Comparison of ENCODE assay signal across 29 cellular contexts in the genomic region with DNA sequence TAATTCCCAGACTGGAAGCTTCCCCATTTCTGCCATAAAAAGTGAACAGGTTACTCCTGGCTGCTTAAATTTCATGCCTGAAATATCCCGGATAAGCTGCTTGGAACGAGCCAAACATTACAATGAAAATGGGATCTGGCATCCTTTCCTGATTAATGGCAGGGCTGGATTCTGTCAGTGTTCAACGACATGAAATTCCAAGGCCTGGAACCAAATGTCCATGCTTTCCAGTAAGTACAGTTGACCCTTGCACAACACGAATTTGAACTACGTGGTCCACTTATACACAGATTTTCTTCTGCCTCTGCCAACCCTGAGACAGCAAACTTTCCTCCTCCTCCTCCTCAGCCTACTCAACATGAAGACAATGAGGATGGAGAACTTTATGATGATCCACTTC.
A peak's percentile ranks its signal among the peaks of the same experiment; 100 is the strongest.
DNase-seq lines count a peak whose midpoint lies in the region; ATAC-seq and TF ChIP-seq lines count a peak whose summit lies in the region.
"Had no signal": no experiment of that assay in that cellular context is flagged by ENCODE, and none has a peak within 500 bp of the region (broad histone marks: within the 10 kb centered on the region; RNA-seq: fewer than 3 reads in every experiment).

No MANE protein-coding gene starts in this region.

- DNase-seq in AG10803 (ENCODE audit: low read depth) (peak; percentile 81), adrenal gland (peak in 4 of 7 donors; percentile 36 to 63 (median 50)), fibroblast of villous mesenchyme (ENCODE audit: low read depth) (peak; percentile 59), sigmoid colon (no peak)
- no peak for DNase-seq in activated naive CD4-positive, alpha-beta T cell (lab: John Stamatoyannopoulos, UW)
- DNase-seq in activated CD8-positive, alpha-beta memory T cell treated with anti-CD3 and anti-CD28 coated beads, Interleukin-2, amount 10 ng/mL, durations not matched to agents 7 days and 5 days: no peak
- DNase-seq: activated CD4-positive, alpha-beta memory T cell treated with anti-CD3 and anti-CD28 coated beads for 36 hours; activated CD8-positive, alpha-beta memory T cell treated with anti-CD3 and anti-CD28 coated beads, Interleukin-2, amount 50 U/mL, for 48 hours; anterior cingulate cortex; central memory CD4-positive, alpha-beta T cell; DMS53; esophagus squamous epithelium; KG1; kidney; MM.1S; NCI-H2029; NCI-H526 treated with DMSO at 0.1 percent for 48 hours; ovary; retina; stimulated activated CD4-positive, alpha-beta T cell treated with anti-CD3 and anti-CD28 coated beads, Interleukin-4, amount 100 ng/mL, for 4 hours had no signal

- TF ChIP-seq CTCF in AG10803 (conservative IDR thresholded peaks at IDR 0.05; ENCODE audit: low read length) (no peak), adrenal gland (IDR thresholded peaks at IDR 0.05) (no peak), fibroblast of villous mesenchyme (IDR thresholded peaks at IDR 0.05; ENCODE audit: insufficient read depth, low read depth, low read length) (no peak), sigmoid colon (IDR thresholded peaks at IDR 0.05) (no peak)

- H3K4me3 ChIP-seq in AG10803 (ENCODE audit: low read length) (no peak overlapping the region), adrenal gland (no peak overlapping the region), fibroblast of villous mesenchyme (ENCODE audit: low read depth, low read length) (no peak overlapping the region), sigmoid colon (no peak overlapping the region)
- H3K4me3 ChIP-seq: BLaER1, esophagus squamous epithelium, lung, ovary, SJSA1 had no signal

- no peaks in the 10 kb centered on the region for H3K27me3 Mint-ChIP-seq in activated CD8-positive, alpha-beta memory T cell treated with anti-CD3 and anti-CD28 coated beads, Interleukin-2, amount 10 ng/mL, durations not matched to agents 7 days and 5 days
- H3K27me3 Mint-ChIP-seq: activated CD4-positive, alpha-beta memory T cell treated with anti-CD3 and anti-CD28 coated beads for 36 hours; activated naive CD4-positive, alpha-beta T cell treated with anti-CD3 and anti-CD28 coated beads, Interleukin-2, amount 50 U/mL, for 24 hours; dendritic cell treated with granulocyte-macrophage colony-stimulating factor and Interleukin-4, amounts not matched to agents 40 ng/mL and 50 ng/mL, for 4 days; stimulated activated memory B cell treated with anti-CD40 and anti-IgM and Interleukin-4, amounts not matched to agents 10 μg/mL and 1 μg/mL and 100 μg/mL, for 72 hours had no signal

- intact Hi-C loops in adrenal gland (cut with DNase I): no loop called here
- intact Hi-C loops in sigmoid colon (cut with DNase I): no loop called here

- H3K27ac ChIP-seq in adrenal gland (peak overlapping the region in 2 of 5 donors; percentile 3 to 10), sigmoid colon (peak overlapping the region in 3 of 4 donors; percentile 48 to 54 (median 48))
- H3K27ac ChIP-seq: BLaER1, esophagus squamous epithelium, ovary, SJSA1 had no signal

- peak in 1 of 4 donors; percentile 75 for TF ChIP-seq EP300 in sigmoid colon (IDR thresholded peaks at IDR 0.05)

- WGBS in adrenal gland, 4 donors: 17 to 36% (median 23%) methylated on average over 5 of the region's 5 CpGs
- WGBS in sigmoid colon, 2 donors: 73 to 74% methylated on average over 5 of the region's 5 CpGs

- peaks cover 11% of the 10 kb centered on the region for H3K4me1 Mint-ChIP-seq in activated CD8-positive, alpha-beta memory T cell treated with anti-CD3 and anti-CD28 coated beads, Interleukin-2, amount 10 ng/mL, durations not matched to agents 7 days and 5 days

- TF ChIP-seq POLR2A in adrenal gland (IDR thresholded peaks at IDR 0.05): no peak
- TF ChIP-seq POLR2A in sigmoid colon (IDR thresholded peaks at IDR 0.05): no peak

- CTCF ChIA-PET in activated CD8-positive, alpha-beta memory T cell treated with anti-CD3 and anti-CD28 coated beads, Interleukin-2, amount 10 ng/mL, durations not matched to agents 7 days and 5 days (lab: Charles Lee): no interaction called here

- no peaks in the 10 kb centered on the region for H3K9me3 Mint-ChIP-seq in activated CD8-positive, alpha-beta memory T cell treated with anti-CD3 and anti-CD28 coated beads, Interleukin-2, amount 10 ng/mL, durations not matched to agents 7 days and 5 days (ENCODE audit: low read depth)
- H3K9me3 Mint-ChIP-seq: activated CD4-positive, alpha-beta memory T cell treated with anti-CD3 and anti-CD28 coated beads for 36 hours; activated naive CD4-positive, alpha-beta T cell treated with anti-CD3 and anti-CD28 coated beads, Interleukin-2, amount 50 U/mL, for 24 hours; dendritic cell treated with granulocyte-macrophage colony-stimulating factor and Interleukin-4, amounts not matched to agents 40 ng/mL and 50 ng/mL, for 4 days; stimulated activated memory B cell treated with anti-CD40 and anti-IgM and Interleukin-4, amounts not matched to agents 10 μg/mL and 1 μg/mL and 100 μg/mL, for 72 hours had no signal

- H3K4me3 Mint-ChIP-seq in activated CD8-positive, alpha-beta memory T cell treated with anti-CD3 and anti-CD28 coated beads, Interleukin-2, amount 10 ng/mL, durations not matched to agents 7 days and 5 days: no peak overlapping the region
- H3K4me3 Mint-ChIP-seq: activated CD4-positive, alpha-beta memory T cell treated with anti-CD3 and anti-CD28 coated beads for 36 hours; activated naive CD4-positive, alpha-beta T cell treated with anti-CD3 and anti-CD28 coated beads, Interleukin-2, amount 50 U/mL, for 24 hours; dendritic cell treated with granulocyte-macrophage colony-stimulating factor and Interleukin-4, amounts not matched to agents 40 ng/mL and 50 ng/mL, for 4 days; stimulated activated memory B cell treated with anti-CD40 and anti-IgM and Interleukin-4, amounts not matched to agents 10 μg/mL and 1 μg/mL and 100 μg/mL, for 72 hours had no signal

- H3K36me3 Mint-ChIP-seq in activated CD8-positive, alpha-beta memory T cell treated with anti-CD3 and anti-CD28 coated beads, Interleukin-2, amount 10 ng/mL, durations not matched to agents 7 days and 5 days: no peaks in the 10 kb centered on the region
- H3K36me3 Mint-ChIP-seq: activated CD4-positive, alpha-beta memory T cell treated with anti-CD3 and anti-CD28 coated beads for 36 hours had no signal

- H3K36me3 ChIP-seq in adrenal gland (replicated peaks in 1 of 2) (no peaks in the 10 kb centered on the region), sigmoid colon (no peaks in the 10 kb centered on the region)
- H3K36me3 ChIP-seq: BLaER1, esophagus squamous epithelium, ovary, SJSA1 had no signal

- H3K27ac Mint-ChIP-seq in activated CD8-positive, alpha-beta memory T cell treated with anti-CD3 and anti-CD28 coated beads, Interleukin-2, amount 10 ng/mL, durations not matched to agents 7 days and 5 days: no peak overlapping the region
- H3K27ac Mint-ChIP-seq: activated CD4-positive, alpha-beta memory T cell treated with anti-CD3 and anti-CD28 coated beads for 36 hours; activated naive CD4-positive, alpha-beta T cell treated with anti-CD3 and anti-CD28 coated beads, Interleukin-2, amount 50 U/mL, for 24 hours; dendritic cell treated with granulocyte-macrophage colony-stimulating factor and Interleukin-4, amounts not matched to agents 40 ng/mL and 50 ng/mL, for 4 days; stimulated activated memory B cell treated with anti-CD40 and anti-IgM and Interleukin-4, amounts not matched to agents 10 μg/mL and 1 μg/mL and 100 μg/mL, for 72 hours had no signal

- ATAC-seq in HG02852 (IDR thresholded peaks at IDR 0.05; ENCODE audit: unreplicated experiment) (no peak), HG03457 (IDR thresholded peaks at IDR 0.05; ENCODE audit: unreplicated experiment) (no peak)
- ATAC-seq in activated CD8-positive, alpha-beta memory T cell treated with anti-CD3 and anti-CD28 coated beads, Interleukin-2, amount 10 ng/mL, durations not matched to agents 7 days and 5 days: no peak
- ATAC-seq: activated CD4-positive, CD25-positive, alpha-beta regulatory T cell treated with anti-CD3 and anti-CD28 coated beads, Interleukin-2, amount 50 U/mL, for 24 hours; stimulated activated memory B cell treated with anti-CD40 and anti-IgM and Interleukin-4, amounts not matched to agents 10 μg/mL and 1 μg/mL and 100 μg/mL, for 72 hours had no signal

- peaks cover 23 to 64% of the 10 kb centered on the region in 2 donors for H3K4me1 ChIP-seq in adrenal gland (replicated peaks in 1 of 2)
- peaks cover 0 to 81% (median 50%) of the 10 kb centered on the region in 4 donors for H3K4me1 ChIP-seq in sigmoid colon

- no peaks in the 10 kb centered on the region for H3K9me3 ChIP-seq in adrenal gland (replicated peaks in 1 of 3)
- no peaks in the 10 kb centered on the region for H3K9me3 ChIP-seq in sigmoid colon
- H3K9me3 ChIP-seq: BLaER1, esophagus squamous epithelium, ovary, SJSA1 had no signal

- H3K27me3 ChIP-seq in adrenal gland (no peaks in the 10 kb centered on the region), sigmoid colon (no peaks in the 10 kb centered on the region)
- H3K27me3 ChIP-seq: BLaER1, esophagus squamous epithelium, ovary, SJSA1 had no signal

Comparison
In these comparisons a context has a peak if more than half of its experiments do, and no peak if none do; other contexts are left out.
1. DNase-seq: peak in AG10803 (single experiment), adrenal gland (4 of 7) and fibroblast of villous mesenchyme (single experiment); none in sigmoid colon (single experiment), activated naive CD4-positive, alpha-beta T cell (0 of 4) and activated CD8-positive, alpha-beta memory T cell treated with anti-CD3 and anti-CD28 coated beads, Interleukin-2, amount 10 ng/mL, durations not matched to agents 7 days and 5 days (single experiment).